11 cellular contexts compared by ENCODE assay signal in the genomic region with DNA sequence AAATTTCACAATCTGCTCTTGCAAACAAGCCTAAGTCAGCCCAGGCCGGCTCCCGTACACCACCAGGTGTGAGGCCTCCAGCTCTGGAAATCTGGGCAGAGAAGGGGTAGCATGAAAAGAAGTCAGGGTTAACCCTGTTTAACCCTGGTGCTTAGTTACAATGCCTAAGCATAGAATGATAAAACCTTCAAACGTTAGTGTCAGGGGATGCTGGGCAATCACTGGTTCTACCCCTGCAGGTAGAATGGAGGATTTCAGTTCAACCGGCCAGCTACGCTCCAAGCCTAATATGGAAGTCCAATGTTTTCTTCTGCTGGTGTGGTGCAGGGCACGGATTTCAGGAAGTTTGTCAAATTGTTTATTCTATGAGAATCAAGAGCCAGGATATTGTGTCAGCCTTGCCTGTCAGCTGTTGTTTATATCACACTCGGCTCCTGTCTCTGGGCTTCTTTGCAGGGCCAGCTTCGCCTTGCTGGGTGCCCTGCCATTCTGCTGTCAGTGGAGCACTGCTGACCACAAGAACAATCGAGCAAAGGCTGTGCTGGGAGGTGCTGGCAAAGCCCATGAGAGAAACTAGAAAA. TPM values are rescaled to one million over a fixed set of nuclear protein-coding genes. Genes with fewer than 3 reads are reported as not detected.
DNase-seq lines count a peak whose midpoint lies in the region; ATAC-seq and TF ChIP-seq lines count a peak whose summit lies in the region.
"Had no signal": no experiment of that assay in that cellular context is flagged by ENCODE, and none has a peak within 500 bp of the region (broad histone marks: within the 10 kb centered on the region; RNA-seq: fewer than 3 reads in every experiment).

No MANE protein-coding gene starts in this region.

- in situ Hi-C loops in GM23248 (cut with MboI), result no loop called here

- H2AFZ ChIP-seq in GM23248, result no peak overlapping the region

- H3K36me3 ChIP-seq in body of pancreas (replicated peaks in 1 of 2; ENCODE audit: insufficient read depth in 1 of 2, low read depth in 2 of 2) (no peaks in the 10 kb centered on the region), right atrium auricular region (no peaks in the 10 kb centered on the region), spleen (no peaks in the 10 kb centered on the region), GM23248 (ENCODE audit: low read depth) (no peaks in the 10 kb centered on the region)
- H3K36me3 ChIP-seq: ovary, WERI-Rb-1 had no signal

- no peak overlapping the region for H3K9ac ChIP-seq in GM23248

- H3K79me2 ChIP-seq in GM23248 (ENCODE audit: insufficient read depth), result no peaks in the 10 kb centered on the region

- H3K4me1 ChIP-seq in body of pancreas (no peaks in the 10 kb centered on the region), right atrium auricular region (peaks cover 0 to 28% of the 10 kb centered on the region in 2 donors), spleen (peaks cover 5 to 71% (median 32%) of the 10 kb centered on the region in 6 donors), GM23248 (ENCODE audit: insufficient read depth) (no peaks in the 10 kb centered on the region)

- DNase-seq in LNCaP clone FGC (ENCODE audit: low read depth), result peak; percentile 35
- peak in 1 of 4 donors; percentile 56 for DNase-seq in body of pancreas
- no peak for DNase-seq in right atrium auricular region (ENCODE audit: low spot score)
- peak; percentile 79 for DNase-seq in spleen
- DNase-seq in GM23248, result no peak
- DNase-seq: ovary, WERI-Rb-1 had no signal

- peak; percentile 24 for ATAC-seq in body of pancreas
- no peak for ATAC-seq in HG02981 (IDR thresholded peaks at IDR 0.05; ENCODE audit: unreplicated experiment)
- ATAC-seq in HG03457 (IDR thresholded peaks at IDR 0.05; ENCODE audit: unreplicated experiment), result no peak
- no peak for ATAC-seq in GM19324 (IDR thresholded peaks at IDR 0.05; ENCODE audit: low FRiP score, unreplicated experiment)

- H3K27me3 ChIP-seq in body of pancreas, result no peaks in the 10 kb centered on the region
- no peaks in the 10 kb centered on the region for H3K27me3 ChIP-seq in right atrium auricular region
- H3K27me3 ChIP-seq in spleen (replicated peaks in 1 of 7), result no peaks in the 10 kb centered on the region
- no peaks in the 10 kb centered on the region for H3K27me3 ChIP-seq in GM23248 (replicated peaks; ENCODE audit: insufficient read depth)
- H3K27me3 ChIP-seq: ovary had no signal

- intact Hi-C loops in body of pancreas (cut with DNase I) (no loop called here), spleen (cut with DNase I; ENCODE audit: low total_unique reads) (no loop called here)

- no peak for TF ChIP-seq CTCF in LNCaP clone FGC (IDR thresholded peaks at IDR 0.05; ENCODE audit: control insufficient read depth, extremely low read depth, insufficient read depth)
- TF ChIP-seq CTCF in body of pancreas (IDR thresholded peaks at IDR 0.05), result peak in 1 of 7 experiments; percentile 10
- TF ChIP-seq CTCF in right atrium auricular region (IDR thresholded peaks at IDR 0.05), result no peak
- TF ChIP-seq CTCF in spleen (IDR thresholded peaks at IDR 0.05 in 8 of 11, conservative IDR thresholded peaks at IDR 0.05 in 3 of 11), result peak in 6 of 11 experiments; percentile 18 to 69 (median 42)

- no peaks in the 10 kb centered on the region for H4K20me1 ChIP-seq in GM23248 (ENCODE audit: insufficient read depth)

- no peak overlapping the region for H3K4me2 ChIP-seq in GM23248 (ENCODE audit: unreplicated experiment)

- H3F3A ChIP-seq in GM23248 (ENCODE audit: insufficient read depth), result no peaks in the 10 kb centered on the region

- no peaks in the 10 kb centered on the region for H3K9me2 ChIP-seq in GM23248 (ENCODE audit: insufficient read depth)

- 50 to 58% methylated on average over 8 to 9 of the region's 9 CpGs for WGBS in body of pancreas, 2 donors
- 39 to 70% (median 52%) methylated on average over 9 of the region's 9 CpGs for WGBS in spleen, 5 donors
- whole genome bisulfite sequencing in GM23248 (ENCODE audit: low coverage in 1 of 2, low lambda C conversion rate in 2 of 2, missing lambda C conversion rate in 2 of 2), 2 experiments, result 70 to 75% methylated on average over 9 of the region's 9 CpGs

- H3K27ac ChIP-seq in body of pancreas (peak overlapping the region in 2 of 4 donors; percentile 6 to 17), right atrium auricular region (peak overlapping the region; percentile 60 to 72), spleen (peak overlapping the region in 7 of 8 donors; percentile 58 to 91 (median 75)), GM23248 (no peak overlapping the region)
- H3K27ac ChIP-seq: ovary, WERI-Rb-1 had no signal

- H3K9me3 ChIP-seq in body of pancreas (no peaks in the 10 kb centered on the region), right atrium auricular region (no peaks in the 10 kb centered on the region), spleen (no peaks in the 10 kb centered on the region), GM23248 (ENCODE audit: low read depth) (no peaks in the 10 kb centered on the region)
- H3K9me3 ChIP-seq: ovary had no signal

- H3K4me3 ChIP-seq in LNCaP clone FGC (ENCODE audit: low read depth, low read length) (no peak overlapping the region), body of pancreas (no peak overlapping the region), right atrium auricular region (no peak overlapping the region), spleen (peak overlapping the region in 1 of 8 donors; percentile 45), GM23248 (no peak overlapping the region)
- H3K4me3 ChIP-seq: ovary had no signal

- TF ChIP-seq POLR2A in body of pancreas (IDR thresholded peaks at IDR 0.05) (peak in 1 of 3 donors; percentile 24), spleen (IDR thresholded peaks at IDR 0.05) (no peak)

RNA-seq across cellular contexts. Expression of a gene that starts 20.2 kb away (rescaled TPM):
- total RNA-seq in body of pancreas (10 to 100 TPM; 14.2 to 19.2 TPM), right atrium auricular region (10 to 100 TPM; 35.7 to 51.6 TPM), spleen (100 to 1,000 TPM in 1 of 7 donors, 10 to 100 TPM in 6; 50.4 to 103 (median 75.4) TPM)
- polyA plus RNA-seq in spleen (1 to 10 TPM; 4.1 to 6.0 (median 5.9) TPM), GM23248 (2016; fragmentation: Nextera tagmentation; extraction: Ambion mirVana) (0.03 TPM in 1 of 2 replicates, not detected in the other)
- total RNA-seq in GM23248 (2014; rRNA removed; shearing (Covaris generic)), result not detected in 2 replicates

RNA-seq across cellular contexts. Expression of a gene that starts 56.9 kb away (rescaled TPM):
- total RNA-seq in body of pancreas (10 to 100 TPM; 14.3 to 44.2 TPM), right atrium auricular region (10 to 100 TPM; 37.0 to 96.7 TPM), spleen (100 to 1,000 TPM in 2 of 7 donors, 10 to 100 TPM in 5; 47.6 to 255 (median 78.0) TPM)
- polyA plus RNA-seq in spleen (10 to 100 TPM in 1 of 3 donors, 1 to 10 TPM in 2; 7.2 to 11.6 (median 8.7) TPM), GM23248 (2016; fragmentation: Nextera tagmentation; extraction: Ambion mirVana) (5.9 and 7.4 TPM in 2 replicates)
- 15.6 and 15.7 TPM in 2 replicates for total RNA-seq in GM23248 (2014; rRNA removed; shearing (Covaris generic))
- total RNA-seq: activated T-helper 1 cell treated with anti-CD3 and anti-CD28 coated beads, Interleukin-12 subunit alpha, Interleukin-12 subunit beta, Interleukin-2, Interleukin-4 antibody, amounts not matched to agents 30 ng/mL and 10 ng/mL and 1 ng/mL, durations not matched to agents 14 hours and 24 hours and 36 hours had no signal

Comparison
In these comparisons a context has a peak if more than half of its experiments do, and no peak if none do; other contexts are left out.
1. DNase-seq: peak in LNCaP clone FGC (single experiment) and spleen (single experiment); none in right atrium auricular region (single experiment) and GM23248 (single experiment).
2. CTCF ChIP-seq: peak in spleen (6 of 11); none in LNCaP clone FGC (single experiment) and right atrium auricular region (0 of 2).
3. RNA of a gene that starts 20.2 kb away (total RNA-seq): 50.4 to 103 TPM in spleen, 35.7 to 51.6 TPM in right atrium auricular region and 14.2 to 19.2 TPM in body of pancreas; not detected in GM23248; every median in the first group is over 10 times any median in the second.